ENCODE assay signal across 1 cellular context in the genomic region with DNA sequence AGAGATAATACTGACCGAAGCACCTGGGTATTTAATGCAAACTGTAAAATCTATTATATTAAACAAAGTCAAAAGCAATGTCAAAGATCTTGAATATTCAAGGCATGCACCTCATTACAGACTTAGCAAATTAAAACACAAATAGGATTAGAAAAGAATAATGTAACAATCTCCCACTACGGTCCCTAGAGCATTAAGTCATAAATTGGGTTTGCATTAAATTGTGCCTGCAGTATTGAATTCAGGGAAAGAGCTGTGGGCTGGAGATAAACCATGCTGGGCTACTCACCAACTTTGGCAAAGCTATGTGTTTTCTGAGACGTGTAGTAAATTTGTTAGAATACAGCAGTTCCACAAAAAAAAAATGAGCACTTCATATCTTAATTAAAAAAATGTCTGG.
TF ChIP-seq lines count a peak whose summit lies in the region.

No MANE protein-coding gene starts in this region.

TF ChIP-seq in SK-N-SH treated with all-trans-retinoic acid at 6 μM for 48 hours, 23 proteins besides CTCF, POLR2A, EP300 and RAD21 (continued from another document):
- TF ChIP-seq, protein P1, sequence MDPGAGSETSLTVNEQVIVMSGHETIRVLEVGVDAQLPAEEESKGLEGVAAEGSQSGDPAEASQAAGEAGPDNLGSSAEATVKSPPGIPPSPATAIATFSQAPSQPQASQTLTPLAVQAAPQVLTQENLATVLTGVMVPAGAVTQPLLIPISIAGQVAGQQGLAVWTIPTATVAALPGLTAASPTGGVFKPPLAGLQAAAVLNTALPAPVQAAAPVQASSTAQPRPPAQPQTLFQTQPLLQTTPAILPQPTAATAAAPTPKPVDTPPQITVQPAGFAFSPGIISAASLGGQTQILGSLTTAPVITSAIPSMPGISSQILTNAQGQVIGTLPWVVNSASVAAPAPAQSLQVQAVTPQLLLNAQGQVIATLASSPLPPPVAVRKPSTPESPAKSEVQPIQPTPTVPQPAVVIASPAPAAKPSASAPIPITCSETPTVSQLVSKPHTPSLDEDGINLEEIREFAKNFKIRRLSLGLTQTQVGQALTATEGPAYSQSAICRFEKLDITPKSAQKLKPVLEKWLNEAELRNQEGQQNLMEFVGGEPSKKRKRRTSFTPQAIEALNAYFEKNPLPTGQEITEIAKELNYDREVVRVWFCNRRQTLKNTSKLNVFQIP (CRISPR knock-in tag; IDR thresholded peaks at IDR 0.05; ENCODE audit: borderline replicate concordance, low read depth), result no peak
- TF ChIP-seq, protein P2, sequence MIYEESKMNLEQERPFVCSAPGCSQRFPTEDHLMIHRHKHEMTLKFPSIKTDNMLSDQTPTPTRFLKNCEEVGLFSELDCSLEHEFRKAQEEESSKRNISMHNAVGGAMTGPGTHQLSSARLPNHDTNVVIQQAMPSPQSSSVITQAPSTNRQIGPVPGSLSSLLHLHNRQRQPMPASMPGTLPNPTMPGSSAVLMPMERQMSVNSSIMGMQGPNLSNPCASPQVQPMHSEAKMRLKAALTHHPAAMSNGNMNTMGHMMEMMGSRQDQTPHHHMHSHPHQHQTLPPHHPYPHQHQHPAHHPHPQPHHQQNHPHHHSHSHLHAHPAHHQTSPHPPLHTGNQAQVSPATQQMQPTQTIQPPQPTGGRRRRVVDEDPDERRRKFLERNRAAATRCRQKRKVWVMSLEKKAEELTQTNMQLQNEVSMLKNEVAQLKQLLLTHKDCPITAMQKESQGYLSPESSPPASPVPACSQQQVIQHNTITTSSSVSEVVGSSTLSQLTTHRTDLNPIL (CRISPR knock-in tag; IDR thresholded peaks at IDR 0.05; ENCODE audit: low read depth), result no peak
- TF ChIP-seq GLIS3 (CRISPR knock-in tag; IDR thresholded peaks at IDR 0.05), result no peak
- TF ChIP-seq BACH2 (CRISPR knock-in tag; IDR thresholded peaks at IDR 0.05; ENCODE audit: borderline replicate concordance), result no peak
- no peak for TF ChIP-seq ISL1 (CRISPR knock-in tag; IDR thresholded peaks at IDR 0.05)
- no peak for TF ChIP-seq ESRRG (CRISPR knock-in tag; IDR thresholded peaks at IDR 0.05)
- TF ChIP-seq ZNF565 (CRISPR knock-in tag; conservative IDR thresholded peaks at IDR 0.05; ENCODE audit: low read depth), result no peak
